Comparison of ENCODE assay signal across 1 cellular context in the genomic region with DNA sequence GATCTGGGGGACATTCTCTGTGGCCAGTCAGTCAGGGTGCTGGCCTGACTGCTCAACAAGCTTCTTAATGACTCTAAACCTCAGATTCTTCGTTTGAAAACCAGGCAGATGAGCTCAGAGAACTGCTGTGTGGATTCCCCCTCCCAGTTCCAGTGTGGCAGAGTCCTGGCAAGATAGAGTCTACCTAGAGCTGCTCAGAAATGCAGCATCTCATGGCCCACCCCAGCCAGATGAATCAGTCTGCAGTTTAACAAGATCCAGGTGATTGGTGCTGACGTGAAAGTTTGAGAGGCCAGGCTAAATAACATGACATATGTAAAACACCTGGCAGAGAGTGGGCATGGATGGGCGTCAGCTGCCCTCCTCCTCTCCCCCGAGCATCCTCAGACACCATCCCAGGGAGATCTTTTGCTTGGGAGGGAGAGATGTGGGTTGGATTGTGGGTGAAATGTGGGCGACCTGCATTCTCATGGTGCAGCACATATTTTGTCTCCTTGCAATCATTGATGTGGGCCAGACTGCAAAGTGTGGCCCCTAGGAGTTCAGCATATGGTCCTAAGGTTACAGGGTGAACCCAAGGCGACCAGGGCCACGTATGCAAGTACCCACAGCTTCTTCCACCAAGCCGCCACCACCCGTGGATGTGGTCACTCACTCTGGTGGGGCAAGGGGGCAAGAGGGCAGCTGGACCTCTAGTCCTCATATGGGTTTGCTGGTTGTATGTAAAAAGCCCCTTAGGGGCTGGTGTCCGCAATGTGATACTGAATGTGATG.
TF ChIP-seq lines count a peak whose summit lies in the region.

No MANE protein-coding gene starts in this region.

TF ChIP-seq in HCT116, 20 proteins besides CTCF, POLR2A, EP300 and RAD21:
- TF ChIP-seq ZFX (IDR thresholded peaks at IDR 0.05) (no peak), CBX3 (IDR thresholded peaks at IDR 0.05; ENCODE audit: low read depth) (no peak), SRF (IDR thresholded peaks at IDR 0.05; ENCODE audit: low read depth) (no peak), ATF3 (IDR thresholded peaks at IDR 0.05) (no peak), MAX (IDR thresholded peaks at IDR 0.05) (no peak), EGR1 (IDR thresholded peaks at IDR 0.05; ENCODE audit: low read depth) (no peak), TCF7L2 (IDR thresholded peaks at IDR 0.05; ENCODE audit: borderline replicate concordance, extremely low read depth, insufficient read depth, insufficient read length) (no peak)
